ENCODE assay signal across 28 cellular contexts in genomic region chr13:35596299-35596698, GRCh38.
"Had no signal": no experiment of that assay in that cellular context is flagged by ENCODE, and none has a peak within 500 bp of the region (broad histone marks: within the 10 kb centered on the region; RNA-seq: fewer than 3 reads in every experiment).

No MANE protein-coding gene starts in this region.

- ATAC-seq: effector memory CD8-positive, alpha-beta T cell; esophagus mucosa; foreskin keratinocyte; gastrocnemius medialis; gastroesophageal sphincter; heart left ventricle; heart right ventricle had no signal

- H3K4me3 Mint-ChIP-seq: dendritic cell treated with granulocyte-macrophage colony-stimulating factor and Interleukin-4, amounts not matched to agents 40 ng/mL and 50 ng/mL, for 4 days; effector memory CD8-positive, alpha-beta T cell; endodermal cell had no signal

- H3K27ac Mint-ChIP-seq: dendritic cell treated with granulocyte-macrophage colony-stimulating factor and Interleukin-4, amounts not matched to agents 40 ng/mL and 50 ng/mL, for 4 days; effector memory CD8-positive, alpha-beta T cell; endodermal cell had no signal

- H3K9me3 Mint-ChIP-seq: dendritic cell treated with granulocyte-macrophage colony-stimulating factor and Interleukin-4, amounts not matched to agents 40 ng/mL and 50 ng/mL, for 4 days; endodermal cell had no signal

- DNase-seq: colonic mucosa; cortex of kidney; dermis blood vessel endothelial cell; dorsolateral prefrontal cortex; effector CD4-positive, alpha-beta T cell; effector CD8-positive, alpha-beta T cell; effector memory CD4-positive, alpha-beta T cell; effector memory CD8-positive, alpha-beta T cell; endodermal cell; erythroblast; esophagus squamous epithelium; foreskin keratinocyte; foreskin melanocyte; gastrocnemius medialis; glutamatergic neuron; head of caudate nucleus; heart left ventricle; heart right ventricle had no signal

- FAIRE-seq: endometrium, endothelial cell of umbilical vein, frontal cortex had no signal

- H3K4me2 ChIP-seq: hepatocyte had no signal

- H3K27me3 Mint-ChIP-seq: dendritic cell treated with granulocyte-macrophage colony-stimulating factor and Interleukin-4, amounts not matched to agents 40 ng/mL and 50 ng/mL, for 4 days; effector memory CD8-positive, alpha-beta T cell had no signal

- H3K27ac ChIP-seq: colonic mucosa, coronary artery, dorsolateral prefrontal cortex, epithelial cell of prostate, esophagus muscularis mucosa, esophagus squamous epithelium, foreskin keratinocyte, gastrocnemius medialis, gastroesophageal sphincter, heart left ventricle, heart right ventricle, hepatocyte had no signal

- H3K9me3 ChIP-seq: colonic mucosa, esophagus muscularis mucosa, esophagus squamous epithelium, gastrocnemius medialis, gastroesophageal sphincter, heart left ventricle, heart right ventricle had no signal

- H3K4me1 ChIP-seq: colonic mucosa, foreskin keratinocyte, gastrocnemius medialis had no signal

- H3K27me3 ChIP-seq: colonic mucosa, dorsolateral prefrontal cortex, esophagus muscularis mucosa, esophagus squamous epithelium, foreskin keratinocyte, gastrocnemius medialis, gastroesophageal sphincter, heart left ventricle, heart right ventricle, hepatocyte had no signal

- H2AFZ ChIP-seq: hepatocyte had no signal

- H3K4me3 ChIP-seq: colonic mucosa, coronary artery, dorsolateral prefrontal cortex, esophagus muscularis mucosa, esophagus squamous epithelium, gastrocnemius medialis, gastroesophageal sphincter, heart left ventricle, heart right ventricle, hepatocyte had no signal

- H3K36me3 ChIP-seq: colonic mucosa, esophagus squamous epithelium, gastrocnemius medialis had no signal

- H3K79me2 ChIP-seq: hepatocyte had no signal
